In genomic region chr18:30698571-30698970, GRCh38 we compare ENCODE assay signal across 35 cellular contexts.
"Had no signal": no experiment of that assay in that cellular context is flagged by ENCODE, and none has a peak within 500 bp of the region (broad histone marks: within the 10 kb centered on the region; RNA-seq: fewer than 3 reads in every experiment).

No MANE protein-coding gene starts in this region.

- H3K9me3 ChIP-seq: MG63 had no signal

- H3K4me3 ChIP-seq: MG63 had no signal

- DNase-seq: Kasumi-1, MG63, MM.1S, MV-4-11, NCI-H1048, NCI-H1092, NCI-H1092 treated with DMSO at 0.1 percent for 48 hours, NCI-H1105, NCI-H1105 treated with DMSO at 0.1 percent for 48 hours, NCI-H1417 treated with DMSO at 0.1 percent for 48 hours, NCI-H1436, NCI-H1436 treated with DMSO at 0.1 percent for 48 hours, NCI-H146, NCI-H1694, NCI-H1694 treated with DMSO at 0.1 percent for 48 hours, NCI-H187, NCI-H187 treated with DMSO at 0.1 percent for 48 hours, NCI-H1930, NCI-H2029, NCI-H2029 treated with DMSO at 0.1 percent for 48 hours, NCI-H2081, NCI-H2081 treated with DMSO at 0.1 percent for 48 hours, NCI-H2107, NCI-H2171, NCI-H2171 treated with DMSO at 0.1 percent for 48 hours, NCI-H2227 treated with DMSO at 0.1 percent for 48 hours, NCI-H226, NCI-H345, NCI-H446, NCI-H446 treated with DMSO at 0.1 percent for 48 hours, NCI-H510A, NCI-H510A treated with DMSO at 0.1 percent for 48 hours, NCI-H524, NCI-H524 treated with DMSO at 0.1 percent for 48 hours, NCI-H526 had no signal

- H3K27me3 ChIP-seq: MG63 had no signal

- H3K36me3 ChIP-seq: MG63 had no signal
